22 cellular contexts compared by ENCODE assay signal in genomic region chr2:85672486-85672885, GRCh38. TPM values are rescaled to one million over a fixed set of nuclear protein-coding genes. Genes with fewer than 3 reads are reported as not detected.
"Had no signal": no experiment of that assay in that cellular context is flagged by ENCODE, and none has a peak within 500 bp of the region (broad histone marks: within the 10 kb centered on the region; RNA-seq: fewer than 3 reads in every experiment).

No MANE protein-coding gene starts in this region.

- H3K9me3 ChIP-seq: body of pancreas, esophagus muscularis mucosa, left lung, tibial artery had no signal

- H3K27ac ChIP-seq: body of pancreas, esophagus muscularis mucosa, hepatocyte, tibial artery had no signal

- H3K4me1 ChIP-seq: body of pancreas had no signal

- H3K27me3 ChIP-seq: body of pancreas, esophagus muscularis mucosa, hepatocyte, left lung, tibial artery had no signal

- DNase-seq: activated CD4-positive, alpha-beta T cell treated with anti-CD3 and anti-CD28 coated beads, Interleukin-2, amount 10 ng/mL, durations not matched to agents 24 days and 14 days; activated CD4-positive, CD25-positive, alpha-beta regulatory T cell; activated CD8-positive, alpha-beta memory T cell treated with anti-CD3 and anti-CD28 coated beads, Interleukin-2, amount 50 U/mL, for 4 hours; activated CD8-positive, alpha-beta T cell treated with anti-CD3 and anti-CD28 coated beads, Interleukin-2, amount 10 ng/mL, durations not matched to agents 7 days and 5 days; activated effector memory CD4-positive, alpha-beta T cell treated with anti-CD3 and anti-CD28 coated beads, Interleukin-2, amount 50 U/mL, for 16 hours; activated T-cell treated with anti-CD3 and anti-CD28 coated beads, Interleukin-2, amount 50 U/mL, for 48 hours; body of pancreas; caudate nucleus; mesenchymal stem cell; nucleus accumbens; posterior cingulate gyrus; retina; stimulated activated CD4-positive, alpha-beta T cell treated with anti-CD3 and anti-CD28 coated beads, Interleukin-15, amount 100 ng/mL, for 24 hours; stimulated activated CD4-positive, alpha-beta T cell treated with anti-CD3 and anti-CD28 coated beads, Interleukin-4, amount 100 ng/mL, for 1 hour; stimulated activated naive B cell treated with anti-CD40 and anti-IgM and Interleukin-4, amounts not matched to agents 10 μg/mL and 1 μg/mL and 100 μg/mL, for 72 hours; T-helper 17 cell; tibial artery had no signal

- ATAC-seq: activated CD8-positive, alpha-beta T cell treated with anti-CD3 and anti-CD28 coated beads, Interleukin-2, amount 10 ng/mL, durations not matched to agents 7 days and 5 days; body of pancreas; left lung; natural killer cell treated with Interleukin-12 subunit alpha and Interleukin-12 subunit beta and Interleukin-15 and Interleukin-18, amount 100 ng/mL, for 72 hours; stimulated activated naive B cell treated with anti-CD40 and anti-IgM and Interleukin-4, amounts not matched to agents 10 μg/mL and 1 μg/mL and 100 μg/mL, for 72 hours; T-helper 17 cell had no signal

- H3K4me3 ChIP-seq: body of pancreas, esophagus muscularis mucosa, hepatocyte, left lung, tibial artery had no signal

- H3K36me3 ChIP-seq: esophagus muscularis mucosa, left lung, tibial artery had no signal

RNA-seq across cellular contexts. Expression of gene SFTPB, which starts 4.5 kb away (rescaled TPM):
- total RNA-seq: activated CD4-positive, alpha-beta T cell treated with anti-CD3 and anti-CD28 coated beads, Interleukin-2, amount 10 ng/mL, durations not matched to agents 24 days and 14 days; activated CD8-positive, alpha-beta T cell treated with anti-CD3 and anti-CD28 coated beads, Interleukin-2, amount 10 ng/mL, durations not matched to agents 7 days and 5 days; body of pancreas; natural killer cell treated with Interleukin-12 subunit alpha and Interleukin-12 subunit beta and Interleukin-15 and Interleukin-18, amount 100 ng/mL, for 72 hours; skeletal muscle tissue; T-helper 17 cell had no signal

RNA-seq across cellular contexts. Expression of gene GNLY, which starts 21.7 kb away (rescaled TPM):
- total RNA-seq: hepatocyte, skeletal muscle tissue had no signal
